In genomic region chr6:37141291-37142046, GRCh38 we compare ENCODE assay signal across 12 cellular contexts. TPM values are rescaled to one million over a fixed set of nuclear protein-coding genes. Genes with fewer than 3 reads are reported as not detected.
DNase-seq lines count a peak whose midpoint lies in the region; ATAC-seq and TF ChIP-seq lines count a peak whose summit lies in the region.
"Had no signal": no experiment of that assay in that cellular context is flagged by ENCODE, and none has a peak within 500 bp of the region (broad histone marks: within the 10 kb centered on the region; RNA-seq: fewer than 3 reads in every experiment).

No MANE protein-coding gene starts in this region.

- WGBS in sigmoid colon, 2 donors: 70 to 76% methylated on average over 5 of the region's 5 CpGs
- 59 to 68% methylated on average over 5 of the region's 5 CpGs for WGBS in lower leg skin, 2 donors

- H3K9me3 ChIP-seq in RWPE2 (ENCODE audit: severe bottlenecking) (no peaks in the 10 kb centered on the region), sigmoid colon (no peaks in the 10 kb centered on the region)
- H3K9me3 ChIP-seq: BE2C had no signal

- no peak for TF ChIP-seq EP300 in sigmoid colon (IDR thresholded peaks at IDR 0.05)

- H3K27me3 Mint-ChIP-seq in activated CD4-positive, alpha-beta T cell treated with anti-CD3 and anti-CD28 coated beads for 36 hours: no peaks in the 10 kb centered on the region

- intact Hi-C loops in activated CD4-positive, alpha-beta T cell treated with anti-CD3 and anti-CD28 coated beads for 36 hours (cut with DNase I, micrococcal nuclease): no loop called here
- intact Hi-C loops in sigmoid colon (cut with DNase I) (no loop called here), lower leg skin (cut with DNase I; ENCODE audit: low total_unique reads) (no loop called here)

- H3K36me3 ChIP-seq in RWPE2 (ENCODE audit: low read depth): no peaks in the 10 kb centered on the region
- H3K36me3 ChIP-seq in sigmoid colon: no peaks in the 10 kb centered on the region
- H3K36me3 ChIP-seq: BE2C had no signal

- H3K4me3 Mint-ChIP-seq in activated CD4-positive, alpha-beta T cell treated with anti-CD3 and anti-CD28 coated beads for 36 hours: no peak overlapping the region
- H3K4me3 Mint-ChIP-seq: dendritic cell treated with granulocyte-macrophage colony-stimulating factor and Interleukin-4, amounts not matched to agents 40 ng/mL and 50 ng/mL, for 4 days had no signal

- no peaks in the 10 kb centered on the region for H3K9me3 Mint-ChIP-seq in activated CD4-positive, alpha-beta T cell treated with anti-CD3 and anti-CD28 coated beads for 36 hours (ENCODE audit: low read depth)
- H3K9me3 Mint-ChIP-seq: dendritic cell treated with granulocyte-macrophage colony-stimulating factor and Interleukin-4, amounts not matched to agents 40 ng/mL and 50 ng/mL, for 4 days had no signal

- H3K36me3 Mint-ChIP-seq in activated CD4-positive, alpha-beta T cell treated with anti-CD3 and anti-CD28 coated beads for 36 hours (ENCODE audit: low read depth): no peaks in the 10 kb centered on the region

- TF ChIP-seq CTCF in RWPE2 (IDR thresholded peaks at IDR 0.05; ENCODE audit: poor library complexity, severe bottlenecking) (no peak), sigmoid colon (IDR thresholded peaks at IDR 0.05) (no peak), lower leg skin (IDR thresholded peaks at IDR 0.05) (no peak)

- H3K27ac ChIP-seq in RWPE2 (ENCODE audit: poor library complexity, severe bottlenecking): peak overlapping the region; percentile 5
- H3K27ac ChIP-seq in sigmoid colon: peak overlapping the region; percentile 69 to 97 (median 83)

- POLR2A ChIA-PET in activated CD4-positive, alpha-beta T cell treated with anti-CD3 and anti-CD28 coated beads for 36 hours (lab: Charles Lee): interaction anchor here (0.6 to 1.2 kb wide), 3 partner anchors 9 to 91 kb away, joined by 4 to 10 read pairs (median 4); no protein-coding TSS in a partner anchor

- peak overlapping the region; percentile 73 for H3K27ac Mint-ChIP-seq in activated CD4-positive, alpha-beta T cell treated with anti-CD3 and anti-CD28 coated beads for 36 hours
- H3K27ac Mint-ChIP-seq: dendritic cell treated with granulocyte-macrophage colony-stimulating factor and Interleukin-4, amounts not matched to agents 40 ng/mL and 50 ng/mL, for 4 days had no signal

- H3K4me3 ChIP-seq in RWPE2 (ENCODE audit: severe bottlenecking) (no peak overlapping the region), sigmoid colon (no peak overlapping the region), lower leg skin (ENCODE audit: low read depth, poor library complexity, severe bottlenecking) (no peak overlapping the region)

- no peaks in the 10 kb centered on the region for H3K27me3 ChIP-seq in RWPE2 (ENCODE audit: insufficient read depth, poor library complexity, severe bottlenecking)
- H3K27me3 ChIP-seq in sigmoid colon: no peaks in the 10 kb centered on the region
- H3K27me3 ChIP-seq: BE2C had no signal

- peak; percentile 37 for DNase-seq in activated CD4-positive, alpha-beta T cell treated with anti-CD3 and anti-CD28 coated beads for 36 hours
- DNase-seq in activated CD4-positive, alpha-beta T cell treated with anti-CD3 and anti-CD28 coated beads for 1 hour: no peak
- no peak for DNase-seq in RWPE2 (ENCODE audit: low spot score)
- peak; percentile 85 for DNase-seq in fibroblast of peridontal ligament (ENCODE audit: extremely low read depth)
- peak; percentile 77 for DNase-seq in sigmoid colon
- DNase-seq in hippocampal formation (lab: John Stamatoyannopoulos, UW): no peak
- no peak for DNase-seq in amniotic stem cell (lab: John Stamatoyannopoulos, UW)
- DNase-seq in lower leg skin (ENCODE audit: low spot score in 2 of 2): no peak
- DNase-seq: BE2C; RPMI8226; stimulated activated CD4-positive, alpha-beta T cell treated with anti-CD3 and anti-CD28 coated beads, Interleukin-12 subunit alpha, Interleukin-12 subunit beta, amount 100 ng/mL, for 4 hours had no signal

- ATAC-seq in activated CD4-positive, alpha-beta T cell treated with anti-CD3 and anti-CD28 coated beads for 36 hours: peak; percentile 38
- ATAC-seq in RWPE2 (ENCODE audit: low read depth): no peak

- CTCF ChIA-PET in activated CD4-positive, alpha-beta T cell treated with anti-CD3 and anti-CD28 coated beads for 36 hours (lab: Charles Lee): interaction anchor here (0.7 to 1.6 kb wide), 8 partner anchors 8 to 120 kb away, joined by 3 to 5 read pairs (median 4); no protein-coding TSS in a partner anchor

- TF ChIP-seq POLR2A in sigmoid colon (IDR thresholded peaks at IDR 0.05) (no peak), lower leg skin (IDR thresholded peaks at IDR 0.05) (no peak)

- peaks cover 41% of the 10 kb centered on the region for H3K4me1 Mint-ChIP-seq in activated CD4-positive, alpha-beta T cell treated with anti-CD3 and anti-CD28 coated beads for 36 hours

- H3K4me1 ChIP-seq in RWPE2 (ENCODE audit: insufficient read depth, poor library complexity, severe bottlenecking) (peaks cover 31% of the 10 kb centered on the region), sigmoid colon (peaks cover 0 to 63% (median 44%) of the 10 kb centered on the region in 4 donors)

RNA-seq across cellular contexts. Expression of gene PIM1, which starts 28.5 kb away (rescaled TPM):
- 100 to 1,000 TPM; 137 to 163 TPM for total RNA-seq in activated CD4-positive, alpha-beta T cell treated with anti-CD3 and anti-CD28 coated beads for 36 hours
- total RNA-seq in sigmoid colon (100 to 1,000 TPM in 1 of 4 donors, 10 to 100 TPM in 3; 17.1 to 103 (median 30.5) TPM), lower leg skin (100 to 1,000 TPM; 136 to 173 (median 150) TPM)
- polyA plus RNA-seq in sigmoid colon: 10 to 100 TPM; 29.4 to 43.2 (median 40.2) TPM

Comparison
In these comparisons a context has a peak if more than half of its experiments do, and no peak if none do; other contexts are left out.
1. DNase-seq: peak in activated CD4-positive, alpha-beta T cell treated with anti-CD3 and anti-CD28 coated beads for 36 hours (single experiment), fibroblast of peridontal ligament (single experiment) and sigmoid colon (single experiment); none in activated CD4-positive, alpha-beta T cell treated with anti-CD3 and anti-CD28 coated beads for 1 hour (single experiment), RWPE2 (single experiment), hippocampal formation (0 of 2), amniotic stem cell (single experiment) and lower leg skin (0 of 2).